ENCODE assay signal across 14 cellular contexts in the genomic region with DNA sequence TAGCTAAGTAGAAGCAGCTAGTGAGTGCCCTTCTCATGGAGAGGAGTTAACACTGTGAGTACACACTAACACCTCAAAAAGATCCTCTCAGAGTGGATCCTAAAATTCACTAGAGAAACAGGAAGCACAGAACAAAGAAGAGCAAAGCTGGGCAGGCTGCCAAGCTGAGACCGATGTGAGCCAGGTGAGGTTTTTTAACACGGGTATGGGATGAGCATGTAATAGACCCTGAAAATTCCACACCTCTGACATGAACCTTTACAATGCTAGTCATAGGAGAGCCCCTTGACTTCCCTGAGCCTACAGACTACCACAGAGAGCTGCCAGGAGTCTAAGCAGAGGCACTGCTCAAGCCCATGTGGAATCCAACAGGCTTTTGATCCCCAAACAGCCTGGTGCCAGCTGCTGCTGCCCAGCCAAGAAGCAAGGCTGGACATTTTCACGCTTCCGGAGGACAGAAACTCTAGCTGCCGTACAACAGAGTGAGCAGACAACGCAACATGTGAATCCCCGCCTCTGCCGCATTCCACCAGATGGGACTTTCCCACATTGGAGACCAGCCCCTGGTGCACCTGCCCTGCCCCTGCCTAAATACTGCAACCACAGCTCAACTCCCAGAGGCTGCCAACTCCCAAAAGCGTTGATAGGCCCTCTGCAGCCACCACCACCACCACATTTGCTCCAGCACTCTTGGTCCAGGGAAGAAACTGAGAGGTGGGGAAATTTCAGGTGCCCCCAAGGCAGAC.
DNase-seq lines count a peak whose midpoint lies in the region; ATAC-seq and TF ChIP-seq lines count a peak whose summit lies in the region.
"Had no signal": no experiment of that assay in that cellular context is flagged by ENCODE, and none has a peak within 500 bp of the region (broad histone marks: within the 10 kb centered on the region; RNA-seq: fewer than 3 reads in every experiment).

No MANE protein-coding gene starts in this region.

- H4K8ac ChIP-seq in mesenchymal stem cell (ENCODE audit: low read length) = no peak overlapping the region

- H3K4me1 ChIP-seq in PC-3 (ENCODE audit: insufficient read depth, low read length) (no peaks in the 10 kb centered on the region), mesenchymal stem cell (ENCODE audit: control insufficient read depth, insufficient read depth, low read depth, low read length) (peaks cover 7% of the 10 kb centered on the region), right lobe of liver (no peaks in the 10 kb centered on the region)
- H3K4me1 ChIP-seq: left lung, pancreas, testis had no signal

- H3K79me1 ChIP-seq in mesenchymal stem cell (replicated peaks; ENCODE audit: low read length, poor library complexity, severe bottlenecking) = no peaks in the 10 kb centered on the region

- H3F3A ChIP-seq in PC-3 (ENCODE audit: low read length, unreplicated experiment) = peaks cover 4% of the 10 kb centered on the region

- H3K79me2 ChIP-seq in PC-3 (ENCODE audit: low read length) = no peaks in the 10 kb centered on the region

- peak overlapping the region; percentile 13 for H2BK15ac ChIP-seq in mesenchymal stem cell (ENCODE audit: low read depth, poor library complexity, severe bottlenecking)

- no peak overlapping the region for H2BK5ac ChIP-seq in mesenchymal stem cell (ENCODE audit: low read depth, low read length, poor library complexity, severe bottlenecking)

- no peak for TF ChIP-seq CTCF in PC-3 (conservative IDR thresholded peaks at IDR 0.05; ENCODE audit: low read depth, low read length)
- TF ChIP-seq CTCF in right lobe of liver (IDR thresholded peaks at IDR 0.05) = no peak

- H2AFZ ChIP-seq in PC-3 (ENCODE audit: low read length) (no peak overlapping the region), mesenchymal stem cell (ENCODE audit: low read depth, low read length) (no peak overlapping the region)

- intact Hi-C loops in PC-3 (cut with micrococcal nuclease) = loop anchor here (10.0 kb wide), 1 partner anchor 281 kb away; the partner anchor contains the start of gene CDH10
- intact Hi-C loops in right lobe of liver (cut with DNase I) = no loop called here

- H3K9me2 ChIP-seq in PC-3 (replicated peaks; ENCODE audit: low read length) = no peaks in the 10 kb centered on the region

- H3K4me3 ChIP-seq in PC-3 (ENCODE audit: low read length) = no peak overlapping the region
- no peak overlapping the region for H3K4me3 ChIP-seq in mesenchymal stem cell (ENCODE audit: insufficient read depth in 1 of 2, low read depth in 1 of 2, low read length in 2 of 2)
- H3K4me3 ChIP-seq in right lobe of liver = no peak overlapping the region
- H3K4me3 ChIP-seq: left lung, pancreas, testis had no signal

- WGBS in mesenchymal stem cell = 88% methylated on average over 9 of the region's 9 CpGs
- whole genome bisulfite sequencing in right lobe of liver (ENCODE audit: insufficient coverage, low coverage, low lambda C conversion rate, missing lambda C conversion rate) = 44% methylated on average over 3 of the region's 9 CpGs

- BruUV-seq in PC-3 (replicated peaks; lab: Mats Ljungman, UMichigan) = no TSS peak

- H3K23ac ChIP-seq in mesenchymal stem cell (ENCODE audit: low read length in 2 of 2) = no peak overlapping the region

- H3K36me3 ChIP-seq in PC-3 (ENCODE audit: low read depth, low read length) (no peaks in the 10 kb centered on the region), mesenchymal stem cell (ENCODE audit: control insufficient read depth in 1 of 2, insufficient read depth in 2 of 2, low read depth in 1 of 2, low read length in 2 of 2) (no peaks in the 10 kb centered on the region), right lobe of liver (no peaks in the 10 kb centered on the region)
- H3K36me3 ChIP-seq: left lung, pancreas had no signal

- DNase-seq in DMS79 treated with DMSO at 0.1 percent for 48 hours (lab: John Stamatoyannopoulos, UW) (peak; percentile 49), NCI-H2081 (lab: John Stamatoyannopoulos, UW) (peak; percentile 86 to 94), PC-3 (peak; percentile 30), mesenchymal stem cell (no peak), CD1c-positive myeloid dendritic cell (ENCODE audit: extremely low spot score) (no peak), hypothalamus (lab: John Stamatoyannopoulos, UW) (no peak), right lobe of liver (no peak), T-helper 2 cell (no peak)
- DNase-seq: AML-193; left lung; stimulated activated CD4-positive, alpha-beta T cell treated with anti-CD3 and anti-CD28 coated beads, Interleukin-4, amount 100 ng/mL, for 1 hour; testis had no signal

- no peak overlapping the region for H2AK5ac ChIP-seq in mesenchymal stem cell (ENCODE audit: low read length, severe bottlenecking)

- no peak overlapping the region for H3K4ac ChIP-seq in mesenchymal stem cell (ENCODE audit: low read depth in 1 of 2, low read length in 2 of 2)

- ATAC-seq in PC-3 = no peak
- ATAC-seq in right lobe of liver = no peak
- ATAC-seq: activated CD4-positive, CD25-positive, alpha-beta regulatory T cell treated with anti-CD3 and anti-CD28 coated beads, Interleukin-2, amount 50 U/mL, for 24 hours; left lung; pancreas had no signal

- H3K9ac ChIP-seq in PC-3 (ENCODE audit: low read length) (no peak overlapping the region), mesenchymal stem cell (ENCODE audit: low read length) (no peak overlapping the region)

- H3K14ac ChIP-seq in mesenchymal stem cell (ENCODE audit: low read length in 2 of 2) = no peak overlapping the region

- CTCF ChIA-PET in PC-3 (lab: Charles Lee) = no interaction called here

- H3K4me2 ChIP-seq in PC-3 (ENCODE audit: low read length) (no peak overlapping the region), mesenchymal stem cell (ENCODE audit: low read length, poor library complexity, severe bottlenecking) (no peak overlapping the region)

- H3K9me3 ChIP-seq in PC-3 (ENCODE audit: low read length) = no peaks in the 10 kb centered on the region
- no peaks in the 10 kb centered on the region for H3K9me3 ChIP-seq in mesenchymal stem cell (ENCODE audit: control insufficient read depth, low read length)
- no peaks in the 10 kb centered on the region for H3K9me3 ChIP-seq in right lobe of liver
- H3K9me3 ChIP-seq: pancreas, testis had no signal

- H2BK120ac ChIP-seq in mesenchymal stem cell (ENCODE audit: low read depth, low read length) = no peak overlapping the region

- H2BK12ac ChIP-seq in mesenchymal stem cell (ENCODE audit: low read length in 2 of 2) = no peak overlapping the region

- TF ChIP-seq POLR2A in right lobe of liver (IDR thresholded peaks at IDR 0.05) = no peak

- H3K27me3 ChIP-seq in PC-3 (ENCODE audit: low read length) (no peaks in the 10 kb centered on the region), mesenchymal stem cell (ENCODE audit: control insufficient read depth in 1 of 2, insufficient read depth in 1 of 2, low read length in 2 of 2) (no peaks in the 10 kb centered on the region), right lobe of liver (no peaks in the 10 kb centered on the region)
- H3K27me3 ChIP-seq: left lung, pancreas, testis had no signal

- no peak overlapping the region for H4K91ac ChIP-seq in mesenchymal stem cell (ENCODE audit: low read length)

- H3K27ac ChIP-seq in PC-3 (ENCODE audit: low read length) (no peak overlapping the region), mesenchymal stem cell (ENCODE audit: low read length, poor library complexity, severe bottlenecking) (no peak overlapping the region), right lobe of liver (no peak overlapping the region)
- H3K27ac ChIP-seq: left lung, pancreas, testis had no signal

- H3K18ac ChIP-seq in mesenchymal stem cell (ENCODE audit: low read depth in 1 of 2, low read length in 2 of 2) = peak overlapping the region in 1 of 2 experiments; percentile 95

- no peaks in the 10 kb centered on the region for H4K20me1 ChIP-seq in PC-3 (ENCODE audit: low read length)

- POLR2A ChIA-PET in PC-3 (lab: Charles Lee; ENCODE audit: unreplicated experiment) = no interaction called here

Comparison
In these comparisons a context has a peak if more than half of its experiments do, and no peak if none do; other contexts are left out.
1. DNase-seq: peak in DMS79 treated with DMSO at 0.1 percent for 48 hours (single experiment), NCI-H2081 (2 of 2) and PC-3 (single experiment); none in mesenchymal stem cell (single experiment), CD1c-positive myeloid dendritic cell (single experiment), hypothalamus (0 of 51), right lobe of liver (0 of 3) and T-helper 2 cell (0 of 5).